23 cellular contexts compared by ENCODE assay signal in the genomic region with DNA sequence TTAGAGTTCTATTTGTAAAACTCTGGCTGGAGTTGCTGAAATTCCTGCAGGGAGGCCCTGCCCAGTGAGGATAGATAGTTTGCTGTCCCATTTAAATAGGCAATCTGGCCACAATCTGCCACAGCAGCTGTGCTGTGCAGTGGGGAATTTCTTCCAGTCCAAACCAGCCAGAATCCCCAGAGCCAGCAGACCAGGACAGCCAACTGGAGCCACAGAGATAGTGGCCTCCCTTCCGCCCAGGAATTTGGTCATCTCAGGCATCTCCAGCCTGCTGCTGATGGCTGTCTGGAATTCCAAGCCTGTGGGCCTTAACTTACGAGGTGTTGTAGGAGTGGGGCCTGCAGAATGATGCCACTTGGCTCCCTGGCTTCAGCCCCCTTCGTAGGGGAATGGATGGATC.
"Had no signal": no experiment of that assay in that cellular context is flagged by ENCODE, and none has a peak within 500 bp of the region (broad histone marks: within the 10 kb centered on the region; RNA-seq: fewer than 3 reads in every experiment).

No MANE protein-coding gene starts in this region.

- H3K4me1 ChIP-seq: right atrium auricular region, stomach, transverse colon had no signal

- H3K9me3 ChIP-seq: ovary, sigmoid colon, stomach, thoracic aorta, transverse colon had no signal

- H3K27me3 ChIP-seq: ovary, right atrium auricular region, sigmoid colon, stomach, transverse colon had no signal

- H3K4me1 Mint-ChIP-seq: immature natural killer cell, natural killer cell, neural crest cell had no signal

- H3K36me3 Mint-ChIP-seq: natural killer cell had no signal

- H3K36me3 ChIP-seq: ovary, right atrium auricular region, sigmoid colon, stomach, thoracic aorta, transverse colon had no signal

- H3K27ac ChIP-seq: coronary artery, ovary, right atrium auricular region, sigmoid colon, stomach, thoracic aorta, transverse colon had no signal

- H3K4me3 ChIP-seq: coronary artery, lung, ovary, right atrium auricular region, sigmoid colon, stomach, thoracic aorta, transverse colon had no signal

- H3K27ac Mint-ChIP-seq: endodermal cell, immature natural killer cell, natural killer cell had no signal

- H3K9me3 Mint-ChIP-seq: endodermal cell had no signal

- ATAC-seq: left ventricle myocardium superior, natural killer cell had no signal

- DNase-seq: effector CD4-positive, alpha-beta T cell; endodermal cell; erythroblast; foreskin melanocyte; immature natural killer cell; left cardiac atrium; left ventricle myocardium superior; mesenchymal stem cell; natural killer cell; nucleus accumbens; ovary; sigmoid colon; small intestine; stimulated activated CD4-positive, alpha-beta T cell treated with anti-CD3 and anti-CD28 coated beads, Interleukin-12 subunit alpha, Interleukin-12 subunit beta, amount 100 ng/mL, for 4 hours; stimulated activated naive CD4-positive, alpha-beta T cell; stomach; substantia nigra; transverse colon had no signal

- H3K4me3 Mint-ChIP-seq: endodermal cell, immature natural killer cell, natural killer cell, neural crest cell had no signal
